In the genomic region with DNA sequence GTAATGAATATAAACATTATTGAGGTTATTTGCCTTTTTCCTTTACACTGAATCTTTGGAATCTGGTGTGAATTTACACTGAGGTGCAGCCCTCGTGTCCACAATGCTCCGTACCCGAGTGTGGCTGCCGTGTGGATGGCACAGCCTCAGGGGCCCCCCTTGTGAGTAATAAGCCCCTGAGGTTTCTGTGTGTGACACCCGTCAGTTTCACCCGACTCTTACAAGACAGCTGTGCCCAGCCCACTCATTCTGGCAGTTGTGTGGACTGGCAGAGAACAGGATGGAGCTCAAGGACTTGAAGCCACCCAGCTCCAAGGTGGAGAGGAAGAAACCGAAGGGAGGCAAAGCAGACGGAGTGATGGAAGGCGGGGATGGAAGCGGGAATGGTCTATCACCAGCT, we compare ENCODE assay signal across 22 cellular contexts. TPM values are rescaled to one million over a fixed set of nuclear protein-coding genes. Genes with fewer than 3 reads are reported as not detected.
DNase-seq lines count a peak whose midpoint lies in the region; ATAC-seq and TF ChIP-seq lines count a peak whose summit lies in the region.
"Had no signal": no experiment of that assay in that cellular context is flagged by ENCODE, and none has a peak within 500 bp of the region (broad histone marks: within the 10 kb centered on the region; RNA-seq: fewer than 3 reads in every experiment).

No MANE protein-coding gene starts in this region.

- H3K4me1 Mint-ChIP-seq in activated CD4-positive, alpha-beta T cell treated with anti-CD3 and anti-CD28 coated beads for 36 hours = peaks cover 21% of the 10 kb centered on the region
- H3K4me1 Mint-ChIP-seq in CD4-positive, alpha-beta memory T cell = peaks cover 11 to 39% (median 25%) of the 10 kb centered on the region in 4 donors
- H3K4me1 Mint-ChIP-seq in activated naive CD8-positive, alpha-beta T cell (ENCODE audit: low read depth) = peaks cover 21% of the 10 kb centered on the region
- H3K4me1 Mint-ChIP-seq in natural killer cell = peaks cover 28 to 63% of the 10 kb centered on the region in 2 donors

- no peak overlapping the region for H3K4me3 ChIP-seq in CD4-positive, alpha-beta memory T cell (ENCODE audit: low read length in 2 of 2)
- H3K4me3 ChIP-seq in PC-3 (ENCODE audit: low read length) = no peak overlapping the region
- H3K4me3 ChIP-seq: GM12878, GM23248 had no signal

- H3K79me2 ChIP-seq in PC-3 (ENCODE audit: low read length) = no peaks in the 10 kb centered on the region

- H3K4me1 ChIP-seq in CD4-positive, alpha-beta memory T cell (ENCODE audit: insufficient read depth, low read length) = peaks cover 24% of the 10 kb centered on the region
- no peaks in the 10 kb centered on the region for H3K4me1 ChIP-seq in PC-3 (ENCODE audit: insufficient read depth, low read length)

- ATAC-seq in activated CD4-positive, alpha-beta T cell treated with anti-CD3 and anti-CD28 coated beads for 36 hours = peak; percentile 57
- ATAC-seq in natural killer cell (peak in 1 of 3 donors; percentile 48), PC-3 (no peak)
- ATAC-seq: GM12878 had no signal

- no peaks in the 10 kb centered on the region for H3K27me3 ChIP-seq in CD4-positive, alpha-beta memory T cell (ENCODE audit: insufficient read depth, low read length)
- H3K27me3 ChIP-seq in PC-3 (ENCODE audit: low read length) = no peaks in the 10 kb centered on the region

- peaks cover 2% of the 10 kb centered on the region for H3K9me3 Mint-ChIP-seq in activated CD4-positive, alpha-beta T cell treated with anti-CD3 and anti-CD28 coated beads for 36 hours (ENCODE audit: low read depth)
- H3K9me3 Mint-ChIP-seq in CD4-positive, alpha-beta memory T cell = peaks cover 0 to 17% (median 3%) of the 10 kb centered on the region in 8 donors
- H3K9me3 Mint-ChIP-seq in activated naive CD8-positive, alpha-beta T cell (ENCODE audit: low read depth) = no peaks in the 10 kb centered on the region
- H3K9me3 Mint-ChIP-seq in natural killer cell = peaks cover 2 to 3% of the 10 kb centered on the region in 2 donors

- H3K27ac ChIP-seq in CD4-positive, alpha-beta memory T cell (ENCODE audit: low read depth, low read length) = no peak overlapping the region
- no peak overlapping the region for H3K27ac ChIP-seq in PC-3 (ENCODE audit: low read length)
- H3K27ac ChIP-seq: GM23248 had no signal

- H3K9ac ChIP-seq in PC-3 (ENCODE audit: low read length) = no peak overlapping the region
- H3K9ac ChIP-seq: GM23248 had no signal

- no peak overlapping the region for H3K4me2 ChIP-seq in PC-3 (ENCODE audit: low read length)

- no peak overlapping the region for H2AFZ ChIP-seq in PC-3 (ENCODE audit: low read length)
- H2AFZ ChIP-seq: GM23248 had no signal

- CTCF ChIA-PET in activated CD4-positive, alpha-beta T cell treated with anti-CD3 and anti-CD28 coated beads for 36 hours (lab: Charles Lee) = interaction anchor here (1.2 kb wide), 1 partner anchor 17 kb away, joined by 3 read pairs; no protein-coding TSS in a partner anchor
- CTCF ChIA-PET in CD4-positive, alpha-beta memory T cell (lab: Charles Lee; ENCODE audit: partially characterized antibody) = no interaction called here
- CTCF ChIA-PET in PC-3 (lab: Charles Lee) = no interaction called here

- BruUV-seq in PC-3 (replicated peaks; lab: Mats Ljungman, UMichigan) = no TSS peak

- no peak overlapping the region for H3K27ac Mint-ChIP-seq in activated CD4-positive, alpha-beta T cell treated with anti-CD3 and anti-CD28 coated beads for 36 hours
- H3K27ac Mint-ChIP-seq in CD4-positive, alpha-beta memory T cell = peak overlapping the region in 6 of 7 donors; percentile 2 to 77 (median 46)
- H3K27ac Mint-ChIP-seq in activated naive CD8-positive, alpha-beta T cell = peak overlapping the region; percentile 19
- peak overlapping the region in 1 of 2 donors; percentile 77 for H3K27ac Mint-ChIP-seq in natural killer cell

- no peak overlapping the region for H3K4me3 Mint-ChIP-seq in activated CD4-positive, alpha-beta T cell treated with anti-CD3 and anti-CD28 coated beads for 36 hours
- no peak overlapping the region for H3K4me3 Mint-ChIP-seq in CD4-positive, alpha-beta memory T cell
- H3K4me3 Mint-ChIP-seq in activated naive CD8-positive, alpha-beta T cell = no peak overlapping the region
- peak overlapping the region; percentile 22 for H3K4me3 Mint-ChIP-seq in natural killer cell
- H3K4me3 Mint-ChIP-seq: IgD-negative memory B cell had no signal

- peaks cover 28% of the 10 kb centered on the region for H3K36me3 Mint-ChIP-seq in activated CD4-positive, alpha-beta T cell treated with anti-CD3 and anti-CD28 coated beads for 36 hours (ENCODE audit: low read depth)
- peaks cover 23 to 27% of the 10 kb centered on the region in 2 donors for H3K36me3 Mint-ChIP-seq in CD4-positive, alpha-beta memory T cell
- H3K36me3 Mint-ChIP-seq in activated naive CD8-positive, alpha-beta T cell = peaks cover 11% of the 10 kb centered on the region
- no peaks in the 10 kb centered on the region for H3K36me3 Mint-ChIP-seq in natural killer cell

- H3F3A ChIP-seq in PC-3 (ENCODE audit: low read length, unreplicated experiment) = no peaks in the 10 kb centered on the region

- DNase-seq in activated CD4-positive, alpha-beta T cell treated with anti-CD3 and anti-CD28 coated beads for 36 hours = peak; percentile 30
- DNase-seq in activated CD4-positive, alpha-beta T cell treated with anti-CD3 and anti-CD28 coated beads, Interleukin-2, amount 50 U/mL, for 48 hours = no peak
- no peak for DNase-seq in CD4-positive, alpha-beta memory T cell
- DNase-seq in natural killer cell (no peak), PC-3 (no peak), DMS 273 treated with DMSO at 0.1 percent for 48 hours (lab: John Stamatoyannopoulos, UW) (no peak)
- DNase-seq in central memory CD4-positive, alpha-beta T cell = no peak
- DNase-seq: GDM1; GM23248; NCI-H1105; NCI-H187 treated with DMSO at 0.1 percent for 48 hours; NCI-H446; NK-92 treated with Interleukin-12 subunit alpha and Interleukin-12 subunit beta, amount 100 ng/mL, for 24 hours had no signal

- POLR2A ChIA-PET in activated CD4-positive, alpha-beta T cell treated with anti-CD3 and anti-CD28 coated beads for 36 hours (lab: Charles Lee) = no interaction called here
- POLR2A ChIA-PET in CD4-positive, alpha-beta memory T cell (lab: Charles Lee; ENCODE audit: partially characterized antibody) = interaction anchor here (1.2 to 1.5 kb wide), 2 partner anchors 9 to 42 kb away, joined by 3 to 4 read pairs; partner anchors contain the start of gene PCID2
- POLR2A ChIA-PET in PC-3 (lab: Charles Lee; ENCODE audit: unreplicated experiment) = interaction anchor here (0.6 kb wide), 1 partner anchor 8 kb away, joined by 7 read pairs; no protein-coding TSS in a partner anchor

- H3K9me3 ChIP-seq in CD4-positive, alpha-beta memory T cell (ENCODE audit: control insufficient read depth in 1 of 2, low read length in 2 of 2) = no peaks in the 10 kb centered on the region
- H3K9me3 ChIP-seq in PC-3 (ENCODE audit: low read length) = no peaks in the 10 kb centered on the region

- no peaks in the 10 kb centered on the region for H3K27me3 Mint-ChIP-seq in activated CD4-positive, alpha-beta T cell treated with anti-CD3 and anti-CD28 coated beads for 36 hours
- no peaks in the 10 kb centered on the region for H3K27me3 Mint-ChIP-seq in CD4-positive, alpha-beta memory T cell
- no peaks in the 10 kb centered on the region for H3K27me3 Mint-ChIP-seq in activated naive CD8-positive, alpha-beta T cell
- H3K27me3 Mint-ChIP-seq in natural killer cell (ENCODE audit: low read depth in 2 of 2) = peaks cover 0 to 9% of the 10 kb centered on the region in 2 donors

- H3K9me2 ChIP-seq in PC-3 (replicated peaks; ENCODE audit: low read length) = no peaks in the 10 kb centered on the region

- H4K20me1 ChIP-seq in PC-3 (ENCODE audit: low read length) = no peaks in the 10 kb centered on the region

- TF ChIP-seq CTCF in natural killer cell (IDR thresholded peaks at IDR 0.05) = no peak
- no peak for TF ChIP-seq CTCF in PC-3 (conservative IDR thresholded peaks at IDR 0.05; ENCODE audit: low read depth, low read length)

- no peaks in the 10 kb centered on the region for H3K36me3 ChIP-seq in CD4-positive, alpha-beta memory T cell (ENCODE audit: insufficient read depth, low read length)
- no peaks in the 10 kb centered on the region for H3K36me3 ChIP-seq in PC-3 (ENCODE audit: low read depth, low read length)

- intact Hi-C loops in activated CD4-positive, alpha-beta T cell treated with anti-CD3 and anti-CD28 coated beads for 36 hours (cut with DNase I, micrococcal nuclease) = no loop called here
- intact Hi-C loops in CD4-positive, alpha-beta memory T cell (cut with micrococcal nuclease) = no loop called here
- intact Hi-C loops in natural killer cell (cut with micrococcal nuclease) = no loop called here
- intact Hi-C loops in PC-3 (cut with micrococcal nuclease) = no loop called here

RNA-seq across cellular contexts. Expression of gene PROZ, which starts 7.8 kb away (rescaled TPM):
- not detected for total RNA-seq in activated CD4-positive, alpha-beta T cell treated with anti-CD3 and anti-CD28 coated beads for 36 hours
- total RNA-seq in CD4-positive, alpha-beta memory T cell = not detected
- polyA plus RNA-seq in CD4-positive, alpha-beta memory T cell = under 1 TPM in 1 of 2 donors, not detected in 1; 0.32 TPM
- under 1 TPM in 1 of 3 donors, not detected in 2; 0.82 TPM for total RNA-seq in natural killer cell
- total RNA-seq in PC-3 (2014; rRNA removed) = not detected in 2 replicates
- total RNA-seq: A172, GM12878, GM23248, HT1080, LHCN-M2, OCI-LY7, RPMI7951 had no signal
- polyA plus RNA-seq: BJ, GM23248, IgD-negative memory B cell had no signal

RNA-seq across cellular contexts. Expression of gene PCID2, which starts 42.2 kb away (rescaled TPM):
- total RNA-seq in activated CD4-positive, alpha-beta T cell treated with anti-CD3 and anti-CD28 coated beads for 36 hours = 10 to 100 TPM; 66.7 to 72.8 TPM
- total RNA-seq in CD4-positive, alpha-beta memory T cell = 10 to 100 TPM; 78.2 to 79.8 TPM
- 100 to 1,000 TPM in 1 of 2 donors, 10 to 100 TPM in 1; 84.8 to 100 TPM for polyA plus RNA-seq in CD4-positive, alpha-beta memory T cell
- total RNA-seq in natural killer cell = 10 to 100 TPM; 26.4 to 68.9 (median 42.3) TPM
- 35.1 and 39.4 TPM in 2 replicates for total RNA-seq in PC-3 (2014; rRNA removed)

RNA-seq across cellular contexts. Expression of gene CUL4A, which starts 43.1 kb away (rescaled TPM):
- total RNA-seq in activated CD4-positive, alpha-beta T cell treated with anti-CD3 and anti-CD28 coated beads for 36 hours = 10 to 100 TPM; 81.7 to 87.4 TPM
- 10 to 100 TPM; 75.5 to 80.0 TPM for total RNA-seq in CD4-positive, alpha-beta memory T cell
- polyA plus RNA-seq in CD4-positive, alpha-beta memory T cell = 10 to 100 TPM; 59.8 to 72.8 TPM
- total RNA-seq in natural killer cell = 10 to 100 TPM; 56.3 to 97.8 (median 97.7) TPM
- total RNA-seq in PC-3 (2014; rRNA removed) = 82.4 and 88.7 TPM in 2 replicates

RNA-seq across cellular contexts. Expression of gene F10, which starts 43.7 kb away (rescaled TPM):
- total RNA-seq in activated CD4-positive, alpha-beta T cell treated with anti-CD3 and anti-CD28 coated beads for 36 hours = not detected
- not detected for total RNA-seq in CD4-positive, alpha-beta memory T cell
- not detected for polyA plus RNA-seq in CD4-positive, alpha-beta memory T cell
- not detected for total RNA-seq in natural killer cell
- total RNA-seq in PC-3 (2014; rRNA removed) = not detected in 2 replicates
- total RNA-seq: GM12878, HT1080, OCI-LY7, RPMI7951 had no signal
- polyA plus RNA-seq: GM12878, IgD-negative memory B cell had no signal
